25 cellular contexts compared by ENCODE assay signal in genomic region chr18:48862116-48862515, GRCh38.
DNase-seq lines count a peak whose midpoint lies in the region; ATAC-seq and TF ChIP-seq lines count a peak whose summit lies in the region.
"Had no signal": no experiment of that assay in that cellular context is flagged by ENCODE, and none has a peak within 500 bp of the region (broad histone marks: within the 10 kb centered on the region; RNA-seq: fewer than 3 reads in every experiment).

No MANE protein-coding gene starts in this region.

- DNase-seq in ascending aorta (ENCODE audit: low spot score in 2 of 2) (no peak), substantia nigra (lab: John Stamatoyannopoulos, UW) (peak in 10 of 49 donors; percentile 14 to 49 (median 26)), hepatic stellate cell (ENCODE audit: low spot score) (no peak), cerebellar cortex (ENCODE audit: low spot score) (no peak)
- DNase-seq: activated CD4-positive, alpha-beta T cell treated with anti-CD3 and anti-CD28 coated beads, Interleukin-2, amount 10 ng/mL, durations not matched to agents 7 days and 5 days; activated CD8-positive, alpha-beta memory T cell treated with anti-CD3 and anti-CD28 coated beads, Interleukin-2, amount 10 ng/mL, durations not matched to agents 7 days and 5 days; CD4-positive, alpha-beta T cell; DMS 273 treated with DMSO at 0.1 percent for 48 hours; immature natural killer cell; NCI-H1417 treated with DMSO at 0.1 percent for 48 hours; NCI-H2107; NCI-H510A had no signal

- no peak for ATAC-seq in GM21390 (IDR thresholded peaks at IDR 0.05; ENCODE audit: unreplicated experiment)
- no peak for ATAC-seq in GM19324 (IDR thresholded peaks at IDR 0.05; ENCODE audit: low FRiP score, unreplicated experiment)
- ATAC-seq: activated CD8-positive, alpha-beta memory T cell treated with anti-CD3 and anti-CD28 coated beads, Interleukin-2, amount 10 ng/mL, durations not matched to agents 7 days and 5 days; pancreas had no signal

- H3K4me3 Mint-ChIP-seq in dendritic cell treated with granulocyte-macrophage colony-stimulating factor and Interleukin-4, amounts not matched to agents 40 ng/mL and 50 ng/mL, for 4 days = no peak overlapping the region
- H3K4me3 Mint-ChIP-seq in nephron = no peak overlapping the region
- H3K4me3 Mint-ChIP-seq: activated CD4-positive, alpha-beta T cell treated with anti-CD3 and anti-CD28 coated beads, Interleukin-2, amount 10 ng/mL, durations not matched to agents 7 days and 5 days; activated CD8-positive, alpha-beta memory T cell treated with anti-CD3 and anti-CD28 coated beads, Interleukin-2, amount 10 ng/mL, durations not matched to agents 7 days and 5 days; activated naive CD8-positive, alpha-beta T cell; CD4-positive, alpha-beta T cell; IgD-negative memory B cell; immature natural killer cell; T-helper 1 cell treated with Interleukin-12 subunit alpha and Interleukin-12 subunit beta and Interleukin-4 antibody, amounts not matched to agents 30 μg/mL and 1 μg/mL, for 36 hours had no signal

- peak overlapping the region; percentile 61 for H3K27ac Mint-ChIP-seq in dendritic cell treated with granulocyte-macrophage colony-stimulating factor and Interleukin-4, amounts not matched to agents 40 ng/mL and 50 ng/mL, for 4 days
- peak overlapping the region; percentile 70 to 93 (median 91) for H3K27ac Mint-ChIP-seq in nephron
- H3K27ac Mint-ChIP-seq: activated CD4-positive, alpha-beta T cell treated with anti-CD3 and anti-CD28 coated beads, Interleukin-2, amount 10 ng/mL, durations not matched to agents 7 days and 5 days; activated CD8-positive, alpha-beta memory T cell treated with anti-CD3 and anti-CD28 coated beads, Interleukin-2, amount 10 ng/mL, durations not matched to agents 7 days and 5 days; activated naive CD8-positive, alpha-beta T cell; CD4-positive, alpha-beta T cell; IgD-negative memory B cell; T-helper 1 cell treated with Interleukin-12 subunit alpha and Interleukin-12 subunit beta and Interleukin-4 antibody, amounts not matched to agents 30 μg/mL and 1 μg/mL, for 36 hours had no signal

- intact Hi-C loops in ascending aorta (cut with DNase I) = no loop called here
- intact Hi-C loops in dendritic cell treated with granulocyte-macrophage colony-stimulating factor and Interleukin-4, amounts not matched to agents 40 ng/mL and 50 ng/mL, for 4 days (cut with micrococcal nuclease) = no loop called here

- H3K4me1 ChIP-seq in ascending aorta = peaks cover 0 to 6% of the 10 kb centered on the region in 2 donors
- H3K4me1 ChIP-seq: breast epithelium, pancreas, Peyer's patch had no signal

- no peaks in the 10 kb centered on the region for H3K9me3 Mint-ChIP-seq in dendritic cell treated with granulocyte-macrophage colony-stimulating factor and Interleukin-4, amounts not matched to agents 40 ng/mL and 50 ng/mL, for 4 days
- H3K9me3 Mint-ChIP-seq in nephron = no peaks in the 10 kb centered on the region
- H3K9me3 Mint-ChIP-seq: IgD-negative memory B cell, immature natural killer cell had no signal

- TF ChIP-seq CTCF in ascending aorta (IDR thresholded peaks at IDR 0.05) = no peak
- no peak for TF ChIP-seq CTCF in nephron (IDR thresholded peaks at IDR 0.05; ENCODE audit: unreplicated experiment in 3 of 3)

- H3K27ac ChIP-seq in ascending aorta (peak overlapping the region; percentile 42 to 59), substantia nigra (ENCODE audit: low read depth, low read length, poor library complexity, severe bottlenecking) (peak overlapping the region; percentile 97)
- H3K27ac ChIP-seq: breast epithelium, epithelial cell of prostate, hepatocyte, pancreas, Peyer's patch had no signal

- peaks cover 25% of the 10 kb centered on the region for H3K36me3 Mint-ChIP-seq in dendritic cell treated with granulocyte-macrophage colony-stimulating factor and Interleukin-4, amounts not matched to agents 40 ng/mL and 50 ng/mL, for 4 days (ENCODE audit: low read depth)
- H3K36me3 Mint-ChIP-seq in nephron (ENCODE audit: low read depth) = peaks cover 17% of the 10 kb centered on the region
- H3K36me3 Mint-ChIP-seq: activated naive CD8-positive, alpha-beta T cell; IgD-negative memory B cell; immature natural killer cell had no signal

- H3K4me1 Mint-ChIP-seq in dendritic cell treated with granulocyte-macrophage colony-stimulating factor and Interleukin-4, amounts not matched to agents 40 ng/mL and 50 ng/mL, for 4 days (ENCODE audit: low read depth) = peaks cover 37% of the 10 kb centered on the region
- H3K4me1 Mint-ChIP-seq in nephron = peaks cover 58% of the 10 kb centered on the region
- H3K4me1 Mint-ChIP-seq: activated CD4-positive, alpha-beta T cell treated with anti-CD3 and anti-CD28 coated beads, Interleukin-2, amount 10 ng/mL, durations not matched to agents 7 days and 5 days; IgD-negative memory B cell had no signal

- no peaks in the 10 kb centered on the region for H3K27me3 Mint-ChIP-seq in dendritic cell treated with granulocyte-macrophage colony-stimulating factor and Interleukin-4, amounts not matched to agents 40 ng/mL and 50 ng/mL, for 4 days
- H3K27me3 Mint-ChIP-seq in nephron (ENCODE audit: low read depth) = no peaks in the 10 kb centered on the region
- H3K27me3 Mint-ChIP-seq: activated CD4-positive, alpha-beta T cell treated with anti-CD3 and anti-CD28 coated beads, Interleukin-2, amount 10 ng/mL, durations not matched to agents 7 days and 5 days; activated CD8-positive, alpha-beta memory T cell treated with anti-CD3 and anti-CD28 coated beads, Interleukin-2, amount 10 ng/mL, durations not matched to agents 7 days and 5 days; activated naive CD8-positive, alpha-beta T cell; CD4-positive, alpha-beta T cell; IgD-negative memory B cell had no signal

- peaks cover 9 to 24% of the 10 kb centered on the region in 2 donors for H3K36me3 ChIP-seq in ascending aorta
- H3K36me3 ChIP-seq: breast epithelium, pancreas, Peyer's patch had no signal

- no peak overlapping the region for H3K4me3 ChIP-seq in ascending aorta
- H3K4me3 ChIP-seq: breast epithelium, hepatocyte, lung, pancreas, Peyer's patch had no signal

- no peaks in the 10 kb centered on the region for H3K27me3 ChIP-seq in ascending aorta
- H3K27me3 ChIP-seq: breast epithelium, hepatocyte, pancreas, Peyer's patch had no signal

- H3K9me3 ChIP-seq in ascending aorta = no peaks in the 10 kb centered on the region
- H3K9me3 ChIP-seq: pancreas, Peyer's patch had no signal
